Comparison of ENCODE assay signal across 12 cellular contexts in genomic region chr5:135127604-135128240, GRCh38.
DNase-seq lines count a peak whose midpoint lies in the region; ATAC-seq and TF ChIP-seq lines count a peak whose summit lies in the region.
"Had no signal": no experiment of that assay in that cellular context is flagged by ENCODE, and none has a peak within 500 bp of the region (broad histone marks: within the 10 kb centered on the region; RNA-seq: fewer than 3 reads in every experiment).

No MANE protein-coding gene starts in this region.

- peaks cover 0 to 25% (median 2%) of the 10 kb centered on the region in 4 donors for H3K4me1 ChIP-seq in Peyer's patch
- H3K4me1 ChIP-seq in esophagus (ENCODE audit: control insufficient read depth in 2 of 2, insufficient read depth in 2 of 2, low read length in 1 of 2), result peaks cover 3 to 34% of the 10 kb centered on the region in 2 donors
- H3K4me1 ChIP-seq in ovary (ENCODE audit: insufficient read depth), result no peaks in the 10 kb centered on the region

- TF ChIP-seq EP300 in ovary (IDR thresholded peaks at IDR 0.05), result no peak

- no peak for TF ChIP-seq CTCF in Peyer's patch (IDR thresholded peaks at IDR 0.05)
- TF ChIP-seq CTCF in ovary (IDR thresholded peaks at IDR 0.05), result no peak

- H3K4me3 ChIP-seq in Peyer's patch (no peak overlapping the region), esophagus (ENCODE audit: low read depth in 1 of 2, low read length in 2 of 2) (no peak overlapping the region), skeletal muscle cell (ENCODE audit: low read depth, low read length) (no peak overlapping the region), ovary (no peak overlapping the region)
- H3K4me3 ChIP-seq: cardiac muscle cell, skin epidermis had no signal

- 51 to 72% methylated on average over 11 of the region's 11 CpGs for WGBS in esophagus, 2 donors
- 85 to 93% (median 91%) methylated on average over 11 of the region's 11 CpGs for WGBS in ovary, 3 donors

- H3K27ac ChIP-seq in Peyer's patch, result peak overlapping the region in 2 of 4 donors; percentile 44 to 66
- H3K27ac ChIP-seq in esophagus (ENCODE audit: low read depth in 2 of 2, low read length in 1 of 2), result peak overlapping the region; percentile 79 to 97
- no peak overlapping the region for H3K27ac ChIP-seq in ovary
- H3K27ac ChIP-seq: cardiac muscle cell, skin epidermis had no signal

- TF ChIP-seq POLR2A in Peyer's patch (IDR thresholded peaks at IDR 0.05) (no peak), ovary (IDR thresholded peaks at IDR 0.05) (no peak)

- no peak for ATAC-seq in activated CD4-positive, CD25-positive, alpha-beta regulatory T cell treated with anti-CD3 and anti-CD28 coated beads, Interleukin-2, amount 50 U/mL, for 24 hours
- ATAC-seq: T-cell had no signal

- H3K9me3 ChIP-seq in Peyer's patch, result no peaks in the 10 kb centered on the region
- no peaks in the 10 kb centered on the region for H3K9me3 ChIP-seq in esophagus (ENCODE audit: control insufficient read depth in 2 of 2, insufficient read depth in 1 of 2, low read depth in 1 of 2, low read length in 1 of 2)
- no peaks in the 10 kb centered on the region for H3K9me3 ChIP-seq in ovary

- intact Hi-C loops in ovary (cut with DNase I), result no loop called here

- no peaks in the 10 kb centered on the region for H3K27me3 ChIP-seq in Peyer's patch
- H3K27me3 ChIP-seq in esophagus (ENCODE audit: control insufficient read depth in 1 of 2, insufficient read depth in 2 of 2, low read length in 2 of 2), result no peaks in the 10 kb centered on the region
- H3K27me3 ChIP-seq in ovary, result no peaks in the 10 kb centered on the region

- H3K36me3 ChIP-seq in Peyer's patch (no peaks in the 10 kb centered on the region), esophagus (ENCODE audit: control insufficient read depth in 2 of 2, insufficient read depth in 2 of 2, low read length in 1 of 2) (no peaks in the 10 kb centered on the region), ovary (no peaks in the 10 kb centered on the region)
- H3K36me3 ChIP-seq: cardiac muscle cell had no signal

- DNase-seq in ELF-1 (ENCODE audit: low read depth, low spot score), result peak; percentile 30
- DNase-seq in Peyer's patch, result peak in 2 of 3 donors; percentile 67 to 80
- DNase-seq in skeletal muscle cell (ENCODE audit: low read depth), result peak; percentile 25
- no peak for DNase-seq in ovary
- DNase-seq in NCI-H1092 (lab: John Stamatoyannopoulos, UW), result no peak
- DNase-seq in stimulated activated CD4-positive, alpha-beta T cell treated with anti-CD3 and anti-CD28 coated beads, Interleukin-15, amount 100 ng/mL, for 24 hours, result no peak
- DNase-seq: midbrain, T-cell had no signal

Comparison
In these comparisons a context has a peak if more than half of its experiments do, and no peak if none do; other contexts are left out.
1. DNase-seq: peak in ELF-1 (single experiment), Peyer's patch (2 of 3) and skeletal muscle cell (single experiment); none in ovary (0 of 5), NCI-H1092 (single experiment) and stimulated activated CD4-positive, alpha-beta T cell treated with anti-CD3 and anti-CD28 coated beads, Interleukin-15, amount 100 ng/mL, for 24 hours (single experiment).
2. H3K27ac ChIP-seq: peak in esophagus (2 of 2); none in ovary (0 of 2).